Comparison of ENCODE assay signal across 21 cellular contexts in the genomic region with DNA sequence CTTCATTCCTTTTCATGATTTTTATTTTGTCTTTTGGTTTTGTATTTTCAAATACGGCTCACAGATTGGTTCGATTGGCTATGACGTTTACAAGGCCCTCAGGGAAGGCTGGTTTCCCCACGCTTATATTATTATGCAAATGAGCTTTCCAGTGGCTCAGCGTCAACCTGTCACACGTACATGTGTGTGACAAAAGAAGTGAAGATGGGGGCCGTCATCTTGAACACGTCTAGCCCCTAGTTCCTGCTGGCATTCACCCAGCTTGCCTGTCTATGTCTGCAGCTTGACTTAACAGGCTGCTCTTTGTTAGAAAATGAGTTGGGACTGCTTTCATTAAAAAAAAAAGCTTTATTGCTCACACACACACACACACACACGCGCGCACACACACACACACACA.
"Had no signal": no experiment of that assay in that cellular context is flagged by ENCODE, and none has a peak within 500 bp of the region (broad histone marks: within the 10 kb centered on the region; RNA-seq: fewer than 3 reads in every experiment).

No MANE protein-coding gene starts in this region.

- H3K36me3 Mint-ChIP-seq: activated naive CD4-positive, alpha-beta T cell treated with anti-CD3 and anti-CD28 coated beads, Interleukin-2, amount 10 ng/mL, durations not matched to agents 7 days and 5 days had no signal

- ATAC-seq: activated CD4-positive, CD25-positive, alpha-beta regulatory T cell treated with anti-CD3 and anti-CD28 coated beads, Interleukin-2, amount 50 U/mL, for 24 hours; activated CD8-positive, alpha-beta T cell treated with anti-CD3 and anti-CD28 coated beads, Interleukin-2, amount 10 ng/mL, durations not matched to agents 7 days and 5 days; activated naive CD8-positive, alpha-beta T cell treated with anti-CD3 and anti-CD28 coated beads, Interleukin-2, amount 50 U/mL, for 24 hours; foreskin keratinocyte; left lobe of liver; natural killer cell; stimulated activated naive CD8-positive, alpha-beta T cell treated with anti-CD3 and anti-CD28 coated beads, Interleukin-15, Interleukin-2, amounts not matched to agents 100 U/mL and 50 U/mL, for 24 hours had no signal

- H3K27me3 Mint-ChIP-seq: activated CD4-positive, alpha-beta T cell treated with anti-CD3 and anti-CD28 coated beads, Interleukin-2, amount 10 ng/mL, durations not matched to agents 7 days and 5 days; activated naive CD4-positive, alpha-beta T cell treated with anti-CD3 and anti-CD28 coated beads, Interleukin-2, amount 10 ng/mL, durations not matched to agents 7 days and 5 days; activated naive CD8-positive, alpha-beta T cell treated with anti-CD3 and anti-CD28 coated beads, Interleukin-2, amount 50 U/mL, for 24 hours; activated T-cell treated with anti-CD3 and anti-CD28 coated beads, Interleukin-2, amount 50 U/mL, for 24 hours; dendritic cell treated with granulocyte-macrophage colony-stimulating factor and Interleukin-4, amounts not matched to agents 40 ng/mL and 50 ng/mL, for 4 days had no signal

- H3K27ac Mint-ChIP-seq: activated CD4-positive, alpha-beta T cell treated with anti-CD3 and anti-CD28 coated beads, Interleukin-2, amount 10 ng/mL, durations not matched to agents 7 days and 5 days; activated CD8-positive, alpha-beta T cell treated with anti-CD3 and anti-CD28 coated beads, Interleukin-2, amount 10 ng/mL, durations not matched to agents 7 days and 5 days; activated naive CD4-positive, alpha-beta T cell treated with anti-CD3 and anti-CD28 coated beads, Interleukin-2, amount 10 ng/mL, durations not matched to agents 7 days and 5 days; activated naive CD8-positive, alpha-beta T cell treated with anti-CD3 and anti-CD28 coated beads, Interleukin-2, amount 50 U/mL, for 24 hours; activated T-cell treated with anti-CD3 and anti-CD28 coated beads, Interleukin-2, amount 50 U/mL, for 24 hours; dendritic cell treated with granulocyte-macrophage colony-stimulating factor and Interleukin-4, amounts not matched to agents 40 ng/mL and 50 ng/mL, for 4 days; natural killer cell had no signal

- H3K9me3 Mint-ChIP-seq: activated CD4-positive, alpha-beta T cell treated with anti-CD3 and anti-CD28 coated beads, Interleukin-2, amount 10 ng/mL, durations not matched to agents 7 days and 5 days; dendritic cell treated with granulocyte-macrophage colony-stimulating factor and Interleukin-4, amounts not matched to agents 40 ng/mL and 50 ng/mL, for 4 days had no signal

- H3K4me1 Mint-ChIP-seq: activated CD4-positive, alpha-beta T cell treated with anti-CD3 and anti-CD28 coated beads, Interleukin-2, amount 10 ng/mL, durations not matched to agents 7 days and 5 days; activated naive CD4-positive, alpha-beta T cell treated with anti-CD3 and anti-CD28 coated beads, Interleukin-2, amount 10 ng/mL, durations not matched to agents 7 days and 5 days; activated naive CD8-positive, alpha-beta T cell treated with anti-CD3 and anti-CD28 coated beads, Interleukin-2, amount 50 U/mL, for 24 hours; natural killer cell had no signal

- H3K4me3 Mint-ChIP-seq: activated CD4-positive, alpha-beta T cell treated with anti-CD3 and anti-CD28 coated beads, Interleukin-2, amount 10 ng/mL, durations not matched to agents 7 days and 5 days; activated CD8-positive, alpha-beta T cell treated with anti-CD3 and anti-CD28 coated beads, Interleukin-2, amount 10 ng/mL, durations not matched to agents 7 days and 5 days; activated naive CD4-positive, alpha-beta T cell treated with anti-CD3 and anti-CD28 coated beads, Interleukin-2, amount 10 ng/mL, durations not matched to agents 7 days and 5 days; activated naive CD8-positive, alpha-beta T cell treated with anti-CD3 and anti-CD28 coated beads, Interleukin-2, amount 50 U/mL, for 24 hours; activated T-cell treated with anti-CD3 and anti-CD28 coated beads, Interleukin-2, amount 50 U/mL, for 24 hours; dendritic cell treated with granulocyte-macrophage colony-stimulating factor and Interleukin-4, amounts not matched to agents 40 ng/mL and 50 ng/mL, for 4 days; natural killer cell had no signal

- DNase-seq: activated CD4-positive, alpha-beta T cell treated with anti-CD3 and anti-CD28 coated beads, Interleukin-2, amount 10 ng/mL, durations not matched to agents 7 days and 5 days; activated CD8-positive, alpha-beta T cell treated with anti-CD3 and anti-CD28 coated beads, Interleukin-2, amount 10 ng/mL, durations not matched to agents 7 days and 5 days; activated naive CD4-positive, alpha-beta T cell treated with anti-CD3 and anti-CD28 coated beads, Interleukin-2, amount 10 ng/mL, durations not matched to agents 7 days and 5 days; activated naive CD8-positive, alpha-beta T cell treated with anti-CD3 and anti-CD28 coated beads, Interleukin-2, amount 50 U/mL, for 24 hours; activated T-cell treated with anti-CD3 and anti-CD28 coated beads, Interleukin-2, amount 50 U/mL, for 24 hours; anterior cingulate cortex; effector CD8-positive, alpha-beta T cell; foreskin keratinocyte; glutamatergic neuron; hypothalamus; kidney; natural killer cell; stimulated activated CD4-positive, alpha-beta T cell treated with anti-CD3 and anti-CD28 coated beads, Interleukin-2, amount 100 ng/mL, for 24 hours; stimulated activated naive CD8-positive, alpha-beta T cell treated with anti-CD3 and anti-CD28 coated beads, Interleukin-15, Interleukin-2, amounts not matched to agents 100 U/mL and 50 U/mL, for 24 hours; substantia nigra; T-helper 1 cell; T1000; tibial artery had no signal
